Comparison of ENCODE assay signal across 15 cellular contexts in the genomic region with DNA sequence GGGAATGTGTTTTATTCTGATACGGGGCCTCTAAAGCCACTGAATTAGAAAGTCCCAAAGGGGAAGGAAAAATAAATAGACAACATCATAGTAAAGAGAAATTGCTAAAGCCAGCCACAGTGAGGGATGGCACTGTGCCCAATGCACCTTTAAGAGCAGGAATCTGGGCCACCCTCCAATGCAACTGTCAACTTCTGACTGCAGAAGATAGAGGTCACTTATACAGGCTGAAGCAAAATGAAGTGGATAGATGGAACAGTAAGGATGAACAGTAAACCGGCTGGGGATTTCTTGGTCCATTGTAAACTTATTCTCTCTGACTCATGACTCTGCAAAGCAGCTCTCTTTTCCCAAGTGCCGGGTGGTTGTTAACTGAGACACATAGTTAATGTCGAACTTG. TPM values are rescaled to one million over a fixed set of nuclear protein-coding genes. Genes with fewer than 3 reads are reported as not detected.
DNase-seq lines count a peak whose midpoint lies in the region; ATAC-seq, FAIRE-seq and TF ChIP-seq lines count a peak whose summit lies in the region.
"Had no signal": no experiment of that assay in that cellular context is flagged by ENCODE, and none has a peak within 500 bp of the region (broad histone marks: within the 10 kb centered on the region; RNA-seq: fewer than 3 reads in every experiment).

No MANE protein-coding gene starts in this region.

- H3K27me3 ChIP-seq in CD8-positive, alpha-beta T cell (ENCODE audit: insufficient read depth, low read length) = no peaks in the 10 kb centered on the region

- CTCF ChIA-PET in CD8-positive, alpha-beta T cell (lab: Charles Lee) = interaction anchor here (1.0 to 2.3 kb wide), 2 partner anchors 9 to 10 kb away, joined by 3 to 15 read pairs; no protein-coding TSS in a partner anchor

- H3K27me3 Mint-ChIP-seq in CD8-positive, alpha-beta T cell (ENCODE audit: low read depth) = no peaks in the 10 kb centered on the region
- H3K27me3 Mint-ChIP-seq in T-helper 2 cell treated with Interferon-gamma antibody and Interleukin-4, amounts not matched to agents 5 μg/mL and 100 μg/mL, for 36 hours (ENCODE audit: low read depth) = no peaks in the 10 kb centered on the region
- H3K27me3 Mint-ChIP-seq: brain had no signal

- no peak for TF ChIP-seq CTCF in astrocyte of the spinal cord (IDR thresholded peaks at IDR 0.05; ENCODE audit: low read depth, low read length)
- TF ChIP-seq CTCF in CD8-positive, alpha-beta T cell (IDR thresholded peaks at IDR 0.05) = no peak

- peak; percentile 60 for DNase-seq in DMS79 treated with DMSO at 0.1 percent for 48 hours (lab: John Stamatoyannopoulos, UW)
- peak; percentile 24 for DNase-seq in NCI-H128 (lab: John Stamatoyannopoulos, UW; ENCODE audit: unreplicated experiment)
- DNase-seq in astrocyte of the spinal cord (ENCODE audit: low read depth, low spot score) = peak; percentile 33
- peak; percentile 20 for DNase-seq in kidney tubule cell (ENCODE audit: low spot score)
- no peak for DNase-seq in urothelium cell line (ENCODE audit: low spot score)
- no peak for DNase-seq in CD8-positive, alpha-beta T cell
- DNase-seq in activated naive CD4-positive, alpha-beta T cell (lab: John Stamatoyannopoulos, UW) = no peak
- no peak for DNase-seq in T-helper 2 cell treated with Interferon-gamma antibody and Interleukin-4, amounts not matched to agents 5 μg/mL and 100 μg/mL, for 36 hours (ENCODE audit: low spot score)
- DNase-seq: activated CD8-positive, alpha-beta memory T cell treated with anti-CD3 and anti-CD28 coated beads for 24 hours; DND-41; NCI-H2029 treated with DMSO at 0.1 percent for 48 hours; small intestine had no signal

- H3K4me3 Mint-ChIP-seq in CD8-positive, alpha-beta T cell = no peak overlapping the region
- no peak overlapping the region for H3K4me3 Mint-ChIP-seq in T-helper 2 cell treated with Interferon-gamma antibody and Interleukin-4, amounts not matched to agents 5 μg/mL and 100 μg/mL, for 36 hours
- H3K4me3 Mint-ChIP-seq: brain, mesothelial cell of epicardium had no signal

- no peaks in the 10 kb centered on the region for H3K36me3 ChIP-seq in CD8-positive, alpha-beta T cell (ENCODE audit: insufficient read depth, low read length)

- no peaks in the 10 kb centered on the region for H3K9me3 ChIP-seq in CD8-positive, alpha-beta T cell (ENCODE audit: low read length)

- in situ Hi-C loops in astrocyte of the spinal cord (cut with HindIII; ENCODE audit: low sequenced_read_pairs) = no loop called here

- no peaks in the 10 kb centered on the region for H3K4me1 ChIP-seq in CD8-positive, alpha-beta T cell (ENCODE audit: insufficient read depth, low read length)

- intact Hi-C loops in CD8-positive, alpha-beta T cell (cut with DNase I, micrococcal nuclease) = no loop called here

- POLR2A ChIA-PET in CD8-positive, alpha-beta T cell (lab: Charles Lee) = interaction anchor here (1.1 to 1.2 kb wide), 2 partner anchors 10 to 16 kb away, joined by 3 read pairs; no protein-coding TSS in a partner anchor

- peaks cover 5% of the 10 kb centered on the region for H3K4me1 Mint-ChIP-seq in CD8-positive, alpha-beta T cell (ENCODE audit: low read depth)
- H3K4me1 Mint-ChIP-seq in T-helper 2 cell treated with Interferon-gamma antibody and Interleukin-4, amounts not matched to agents 5 μg/mL and 100 μg/mL, for 36 hours (ENCODE audit: low read depth) = no peaks in the 10 kb centered on the region

- FAIRE-seq in urothelium cell line (lab: Jason Lieb, UNC) = no peak
- FAIRE-seq: H1, small intestine had no signal

- ATAC-seq in CD8-positive, alpha-beta T cell = no peak

- H3K36me3 Mint-ChIP-seq in CD8-positive, alpha-beta T cell = peaks cover 27% of the 10 kb centered on the region
- no peaks in the 10 kb centered on the region for H3K36me3 Mint-ChIP-seq in T-helper 2 cell treated with Interferon-gamma antibody and Interleukin-4, amounts not matched to agents 5 μg/mL and 100 μg/mL, for 36 hours (ENCODE audit: low read depth)
- H3K36me3 Mint-ChIP-seq: brain, mesothelial cell of epicardium had no signal

- no peak overlapping the region for H3K27ac Mint-ChIP-seq in CD8-positive, alpha-beta T cell
- no peak overlapping the region for H3K27ac Mint-ChIP-seq in T-helper 2 cell treated with Interferon-gamma antibody and Interleukin-4, amounts not matched to agents 5 μg/mL and 100 μg/mL, for 36 hours
- H3K27ac Mint-ChIP-seq: mesothelial cell of epicardium had no signal

- no peak overlapping the region for H3K4me3 ChIP-seq in astrocyte of the spinal cord (ENCODE audit: low read depth, low read length)
- H3K4me3 ChIP-seq in CD8-positive, alpha-beta T cell (ENCODE audit: low read depth, low read length) = no peak overlapping the region

- H3K27ac ChIP-seq in CD8-positive, alpha-beta T cell (ENCODE audit: low read depth, low read length) = no peak overlapping the region

- no peaks in the 10 kb centered on the region for H3K9me3 Mint-ChIP-seq in CD8-positive, alpha-beta T cell
- no peaks in the 10 kb centered on the region for H3K9me3 Mint-ChIP-seq in T-helper 2 cell treated with Interferon-gamma antibody and Interleukin-4, amounts not matched to agents 5 μg/mL and 100 μg/mL, for 36 hours
- H3K9me3 Mint-ChIP-seq: brain, mesothelial cell of epicardium had no signal

RNA-seq across cellular contexts. Expression of a gene that starts 54.0 kb away (rescaled TPM):
- 1 to 10 TPM in 1 of 2 experiments, under 1 TPM in 1; 0.87 to 1.1 TPM for total RNA-seq in CD8-positive, alpha-beta T cell

Comparison
In these comparisons a context has a peak if more than half of its experiments do, and no peak if none do; other contexts are left out.
1. DNase-seq: peak in DMS79 treated with DMSO at 0.1 percent for 48 hours (single experiment), NCI-H128 (single experiment), astrocyte of the spinal cord (single experiment) and kidney tubule cell (single experiment); none in urothelium cell line (single experiment), CD8-positive, alpha-beta T cell (0 of 7), activated naive CD4-positive, alpha-beta T cell (0 of 4) and T-helper 2 cell treated with Interferon-gamma antibody and Interleukin-4, amounts not matched to agents 5 μg/mL and 100 μg/mL, for 36 hours (single experiment).